In genomic region chr20:22045956-22046507, GRCh38 we compare ENCODE assay signal across 1 cellular context.
A peak's percentile ranks its signal among the peaks of the same experiment; 100 is the strongest.
TF ChIP-seq lines count a peak whose summit lies in the region.

No MANE protein-coding gene starts in this region.

TF ChIP-seq in WTC11, 78 proteins besides CTCF, POLR2A, EP300 and RAD21:
- TF ChIP-seq, protein P1, sequence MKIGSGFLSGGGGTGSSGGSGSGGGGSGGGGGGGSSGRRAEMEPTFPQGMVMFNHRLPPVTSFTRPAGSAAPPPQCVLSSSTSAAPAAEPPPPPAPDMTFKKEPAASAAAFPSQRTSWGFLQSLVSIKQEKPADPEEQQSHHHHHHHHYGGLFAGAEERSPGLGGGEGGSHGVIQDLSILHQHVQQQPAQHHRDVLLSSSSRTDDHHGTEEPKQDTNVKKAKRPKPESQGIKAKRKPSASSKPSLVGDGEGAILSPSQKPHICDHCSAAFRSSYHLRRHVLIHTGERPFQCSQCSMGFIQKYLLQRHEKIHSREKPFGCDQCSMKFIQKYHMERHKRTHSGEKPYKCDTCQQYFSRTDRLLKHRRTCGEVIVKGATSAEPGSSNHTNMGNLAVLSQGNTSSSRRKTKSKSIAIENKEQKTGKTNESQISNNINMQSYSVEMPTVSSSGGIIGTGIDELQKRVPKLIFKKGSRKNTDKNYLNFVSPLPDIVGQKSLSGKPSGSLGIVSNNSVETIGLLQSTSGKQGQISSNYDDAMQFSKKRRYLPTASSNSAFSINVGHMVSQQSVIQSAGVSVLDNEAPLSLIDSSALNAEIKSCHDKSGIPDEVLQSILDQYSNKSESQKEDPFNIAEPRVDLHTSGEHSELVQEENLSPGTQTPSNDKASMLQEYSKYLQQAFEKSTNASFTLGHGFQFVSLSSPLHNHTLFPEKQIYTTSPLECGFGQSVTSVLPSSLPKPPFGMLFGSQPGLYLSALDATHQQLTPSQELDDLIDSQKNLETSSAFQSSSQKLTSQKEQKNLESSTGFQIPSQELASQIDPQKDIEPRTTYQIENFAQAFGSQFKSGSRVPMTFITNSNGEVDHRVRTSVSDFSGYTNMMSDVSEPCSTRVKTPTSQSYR (CRISPR knock-in tag; IDR thresholded peaks at IDR 0.05), result peak; percentile 72; the same call in 1 of the 2 replicates
- peak; percentile 72; the same call in 1 of the 2 replicates for TF ChIP-seq FOXK1 (CRISPR knock-in tag; IDR thresholded peaks at IDR 0.05)
